In the genomic region with DNA sequence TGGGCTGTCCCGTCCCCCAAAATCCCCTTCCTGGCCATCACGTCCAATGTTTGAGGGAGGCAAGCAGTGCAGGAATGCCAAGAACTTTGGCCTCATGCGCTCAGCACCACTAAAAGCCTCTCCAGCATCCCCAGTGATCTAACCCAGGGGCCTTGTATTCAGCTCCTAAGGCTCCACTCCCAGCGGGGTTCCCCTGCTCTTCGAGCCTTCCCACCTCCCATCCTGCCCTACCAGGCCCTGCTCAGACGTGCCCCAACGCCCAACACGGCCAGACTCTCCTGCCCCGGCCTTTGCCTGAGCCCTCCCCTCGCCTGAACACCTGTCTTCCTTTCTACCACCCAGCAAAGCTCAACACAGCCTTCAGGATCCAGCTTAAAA, we compare ENCODE assay signal across 14 cellular contexts. TPM values are rescaled to one million over a fixed set of nuclear protein-coding genes. Genes with fewer than 3 reads are reported as not detected.
DNase-seq lines count a peak whose midpoint lies in the region; ATAC-seq and TF ChIP-seq lines count a peak whose summit lies in the region.
"Had no signal": no experiment of that assay in that cellular context is flagged by ENCODE, and none has a peak within 500 bp of the region (broad histone marks: within the 10 kb centered on the region; RNA-seq: fewer than 3 reads in every experiment).

No MANE protein-coding gene starts in this region.

- no peak for DNase-seq in CD4-positive, alpha-beta T cell
- DNase-seq in GM23338 (ENCODE audit: low spot score), result peak; percentile 53
- DNase-seq in activated CD8-positive, alpha-beta T cell treated with anti-CD3 and anti-CD28 coated beads, Interleukin-2, amount 10 ng/mL, durations not matched to agents 7 days and 5 days, result no peak
- DNase-seq in naive B cell, result no peak
- DNase-seq in T1000 (lab: John Stamatoyannopoulos, UW), result no peak
- DNase-seq in stimulated activated naive CD8-positive, alpha-beta T cell treated with anti-CD3 and anti-CD28 coated beads, Interleukin-15, Interleukin-2, amounts not matched to agents 100 U/mL and 50 U/mL, for 24 hours, result no peak
- DNase-seq in NCI-H1694 (lab: John Stamatoyannopoulos, UW), result no peak
- DNase-seq in KG1 (lab: John Stamatoyannopoulos, UW), result no peak
- DNase-seq: activated gamma-delta T cell, Calu3, Karpas-422, left ventricle myocardium superior, SIG-M5 had no signal

- ATAC-seq in CD4-positive, alpha-beta T cell (ENCODE audit: poor library complexity), result no peak
- peak; percentile 75 for ATAC-seq in GM23338
- no peak for ATAC-seq in activated CD8-positive, alpha-beta T cell treated with anti-CD3 and anti-CD28 coated beads, Interleukin-2, amount 10 ng/mL, durations not matched to agents 7 days and 5 days
- no peak for ATAC-seq in naive B cell (ENCODE audit: low read depth in 2 of 2)
- no peak for ATAC-seq in stimulated activated naive CD8-positive, alpha-beta T cell treated with anti-CD3 and anti-CD28 coated beads, Interleukin-15, Interleukin-2, amounts not matched to agents 100 U/mL and 50 U/mL, for 24 hours

- H3F3A ChIP-seq in GM23338 (replicated peaks; ENCODE audit: low read depth), result no peaks in the 10 kb centered on the region

- intact Hi-C loops in CD4-positive, alpha-beta T cell (cut with DNase I, micrococcal nuclease), result no loop called here

- H3K4me3 ChIP-seq in GM23338, result no peak overlapping the region

- H3K27ac ChIP-seq in CD4-positive, alpha-beta T cell (ENCODE audit: low read depth, low read length), result no peak overlapping the region
- no peak overlapping the region for H3K27ac ChIP-seq in GM23338 (ENCODE audit: low read depth)
- H3K27ac ChIP-seq: parathyroid adenoma had no signal

- H4K20me1 ChIP-seq in GM23338 (replicated peaks; ENCODE audit: insufficient read depth), result no peaks in the 10 kb centered on the region

- no peak for TF ChIP-seq CTCF in CD4-positive, alpha-beta T cell (IDR thresholded peaks at IDR 0.05)
- no peak for TF ChIP-seq CTCF in GM23338 (conservative IDR thresholded peaks at IDR 0.05; ENCODE audit: low read depth in 2 of 2)

- no peaks in the 10 kb centered on the region for H3K9me2 ChIP-seq in GM23338 (ENCODE audit: insufficient read depth)

- no peaks in the 10 kb centered on the region for H3K27me3 ChIP-seq in CD4-positive, alpha-beta T cell (ENCODE audit: control insufficient read depth, insufficient read depth, low read length)
- no peaks in the 10 kb centered on the region for H3K27me3 ChIP-seq in GM23338 (ENCODE audit: insufficient read depth)

- H3K27me3 Mint-ChIP-seq in CD4-positive, alpha-beta T cell, result no peaks in the 10 kb centered on the region
- peaks cover 4% of the 10 kb centered on the region for H3K27me3 Mint-ChIP-seq in GM23338 (ENCODE audit: insufficient read depth, low read depth, poor library complexity)
- H3K27me3 Mint-ChIP-seq in activated CD8-positive, alpha-beta T cell treated with anti-CD3 and anti-CD28 coated beads, Interleukin-2, amount 10 ng/mL, durations not matched to agents 7 days and 5 days (ENCODE audit: low read depth), result no peaks in the 10 kb centered on the region
- no peaks in the 10 kb centered on the region for H3K27me3 Mint-ChIP-seq in naive B cell

- H3K4me3 Mint-ChIP-seq in CD4-positive, alpha-beta T cell, result no peak overlapping the region
- H3K4me3 Mint-ChIP-seq in GM23338 (no peak overlapping the region), naive B cell (peak overlapping the region in 7 of 8 donors; percentile 25 to 88 (median 80))
- no peak overlapping the region for H3K4me3 Mint-ChIP-seq in activated CD8-positive, alpha-beta T cell treated with anti-CD3 and anti-CD28 coated beads, Interleukin-2, amount 10 ng/mL, durations not matched to agents 7 days and 5 days

- no peak overlapping the region for H3K4me2 ChIP-seq in GM23338

- H3K36me3 ChIP-seq in GM23338 (ENCODE audit: insufficient read depth), result no peaks in the 10 kb centered on the region

- H3K4me1 ChIP-seq in GM23338 (ENCODE audit: insufficient read depth), result no peaks in the 10 kb centered on the region
- H3K4me1 ChIP-seq: parathyroid adenoma had no signal

- CTCF ChIA-PET in CD4-positive, alpha-beta T cell (lab: Charles Lee), result interaction anchor here (1.7 kb wide), 1 partner anchor 30 kb away, joined by 4 read pairs; no protein-coding TSS in a partner anchor
- CTCF ChIA-PET in activated CD8-positive, alpha-beta T cell treated with anti-CD3 and anti-CD28 coated beads, Interleukin-2, amount 10 ng/mL, durations not matched to agents 7 days and 5 days (lab: Charles Lee), result no interaction called here

- no peaks in the 10 kb centered on the region for H3K36me3 Mint-ChIP-seq in CD4-positive, alpha-beta T cell (ENCODE audit: low read depth)
- H3K36me3 Mint-ChIP-seq in GM23338 (ENCODE audit: low read depth) (no peaks in the 10 kb centered on the region; the same call in 2 of the 3 replicates), naive B cell (no peaks in the 10 kb centered on the region)
- H3K36me3 Mint-ChIP-seq in activated CD8-positive, alpha-beta T cell treated with anti-CD3 and anti-CD28 coated beads, Interleukin-2, amount 10 ng/mL, durations not matched to agents 7 days and 5 days (ENCODE audit: low read depth), result no peaks in the 10 kb centered on the region

- H3K9me3 ChIP-seq in CD4-positive, alpha-beta T cell (ENCODE audit: control insufficient read depth, low read length), result no peaks in the 10 kb centered on the region

- H3K4me1 Mint-ChIP-seq in CD4-positive, alpha-beta T cell (ENCODE audit: low read depth), result peaks cover 26% of the 10 kb centered on the region
- H3K4me1 Mint-ChIP-seq in GM23338, result peaks cover 14% of the 10 kb centered on the region
- peaks cover 25% of the 10 kb centered on the region for H3K4me1 Mint-ChIP-seq in activated CD8-positive, alpha-beta T cell treated with anti-CD3 and anti-CD28 coated beads, Interleukin-2, amount 10 ng/mL, durations not matched to agents 7 days and 5 days (ENCODE audit: low read depth)
- peaks cover 51 to 57% (median 52%) of the 10 kb centered on the region in 3 donors for H3K4me1 Mint-ChIP-seq in naive B cell

- H3K79me2 ChIP-seq in GM23338 (replicated peaks; ENCODE audit: insufficient read depth), result no peaks in the 10 kb centered on the region
- H3K79me2 ChIP-seq: parathyroid adenoma had no signal

- peak overlapping the region; percentile 97 for H3K27ac Mint-ChIP-seq in CD4-positive, alpha-beta T cell
- H3K27ac Mint-ChIP-seq in GM23338 (no peak overlapping the region; the same call in 1 of the 2 replicates), naive B cell (peak overlapping the region in 4 of 6 donors; percentile 87 to 95 (median 92))
- peak overlapping the region; percentile 20 for H3K27ac Mint-ChIP-seq in activated CD8-positive, alpha-beta T cell treated with anti-CD3 and anti-CD28 coated beads, Interleukin-2, amount 10 ng/mL, durations not matched to agents 7 days and 5 days

- H2AFZ ChIP-seq in GM23338, result no peak overlapping the region
- H2AFZ ChIP-seq: parathyroid adenoma had no signal

- H3K9me3 Mint-ChIP-seq in CD4-positive, alpha-beta T cell, result no peaks in the 10 kb centered on the region
- H3K9me3 Mint-ChIP-seq in GM23338 (no peaks in the 10 kb centered on the region; the same call in 2 of the 3 replicates), naive B cell (no peaks in the 10 kb centered on the region)
- H3K9me3 Mint-ChIP-seq in activated CD8-positive, alpha-beta T cell treated with anti-CD3 and anti-CD28 coated beads, Interleukin-2, amount 10 ng/mL, durations not matched to agents 7 days and 5 days (ENCODE audit: insufficient read depth), result no peaks in the 10 kb centered on the region

- POLR2A ChIA-PET in CD4-positive, alpha-beta T cell (lab: Charles Lee), result interaction anchor here (1.5 to 3.4 kb wide), 6 partner anchors 17 to 136 kb away, joined by 4 to 45 read pairs (median 15); a partner anchor contains a TSS
- POLR2A ChIA-PET in activated CD8-positive, alpha-beta T cell treated with anti-CD3 and anti-CD28 coated beads, Interleukin-2, amount 10 ng/mL, durations not matched to agents 7 days and 5 days (lab: Charles Lee), result interaction anchor here (1.0 kb wide), 1 partner anchor 24 kb away, joined by 3 read pairs; no protein-coding TSS in a partner anchor

TF ChIP-seq in GM23338, 12 proteins besides CTCF, POLR2A, EP300 and RAD21:
- TF ChIP-seq EZH2phosphoT487 (IDR thresholded peaks at IDR 0.05; ENCODE audit: unreplicated experiment), result no peak

RNA-seq across cellular contexts. Expression of a gene that starts 30.5 kb away (rescaled TPM):
- 10 to 100 TPM; 61.7 to 62.5 TPM for total RNA-seq in CD4-positive, alpha-beta T cell
- total RNA-seq in GM23338 (2014; rRNA removed; shearing (Covaris generic)), result 30.7 and 60.4 TPM in 2 replicates
- polyA plus RNA-seq in GM23338 (2016; fragmentation: Nextera tagmentation; extraction: Ambion mirVana), result 13.3 and 14.7 TPM in 2 replicates
- total RNA-seq in activated CD8-positive, alpha-beta T cell treated with anti-CD3 and anti-CD28 coated beads, Interleukin-2, amount 10 ng/mL, durations not matched to agents 7 days and 5 days, result 1 to 10 TPM; 3.7 to 4.1 TPM
- under 1 TPM in 2 of 6 donors, not detected in 4; 0.11 to 0.32 TPM for polyA plus RNA-seq in naive B cell (ENCODE audit: low read depth in 6 of 6)

RNA-seq across cellular contexts. Expression of a gene that starts 33.0 kb away (rescaled TPM):
- not detected for total RNA-seq in CD4-positive, alpha-beta T cell
- not detected in 2 replicates for total RNA-seq in GM23338 (2014; rRNA removed; shearing (Covaris generic))
- polyA plus RNA-seq in GM23338 (2016; fragmentation: Nextera tagmentation; extraction: Ambion mirVana), result not detected in 2 replicates
- not detected for total RNA-seq in activated CD8-positive, alpha-beta T cell treated with anti-CD3 and anti-CD28 coated beads, Interleukin-2, amount 10 ng/mL, durations not matched to agents 7 days and 5 days
- not detected for polyA plus RNA-seq in naive B cell (ENCODE audit: low read depth in 6 of 6)
- total RNA-seq: Calu3, left ventricle myocardium superior had no signal

RNA-seq across cellular contexts. Expression of a gene that starts 47.5 kb away (rescaled TPM):
- total RNA-seq in CD4-positive, alpha-beta T cell, result not detected
- not detected in 2 replicates for total RNA-seq in GM23338 (2014; rRNA removed; shearing (Covaris generic))
- polyA plus RNA-seq in GM23338 (2016; fragmentation: Nextera tagmentation; extraction: Ambion mirVana) (not detected in 2 replicates), naive B cell (ENCODE audit: low read depth in 6 of 6) (not detected)
- total RNA-seq in activated CD8-positive, alpha-beta T cell treated with anti-CD3 and anti-CD28 coated beads, Interleukin-2, amount 10 ng/mL, durations not matched to agents 7 days and 5 days, result not detected
- total RNA-seq: Calu3, left ventricle myocardium superior had no signal

Comparison
In these comparisons a context has a peak if more than half of its experiments do, and no peak if none do; other contexts are left out.
1. H3K4me3 Mint-ChIP-seq: peak in naive B cell (7 of 8); none in CD4-positive, alpha-beta T cell (single experiment), GM23338 (single experiment) and activated CD8-positive, alpha-beta T cell treated with anti-CD3 and anti-CD28 coated beads, Interleukin-2, amount 10 ng/mL, durations not matched to agents 7 days and 5 days (single experiment).